In genomic region chr11:120660024-120660565, GRCh38 we compare ENCODE assay signal across 8 cellular contexts.
DNase-seq lines count a peak whose midpoint lies in the region; ATAC-seq and TF ChIP-seq lines count a peak whose summit lies in the region.

No MANE protein-coding gene starts in this region.

- H3K18ac ChIP-seq in neuronal stem cell (ENCODE audit: low read length) = peak overlapping the region; percentile 66

- H2BK5ac ChIP-seq in neuronal stem cell (ENCODE audit: low read length) = no peak overlapping the region

- H2BK120ac ChIP-seq in neuronal stem cell (ENCODE audit: low read depth, low read length) = no peak overlapping the region

- no peak overlapping the region for H3K14ac ChIP-seq in neuronal stem cell (ENCODE audit: low read length)

- H2BK15ac ChIP-seq in neuronal stem cell (ENCODE audit: low read length) = no peak overlapping the region

- no CpG with 5 or more reads among the region's 17 CpGs for WGBS in neuronal stem cell (ENCODE audit: extremely low coverage in 2 of 2, insufficient read length in 2 of 2, insufficient replicate concordance in 1 of 2), 2 donors
- WGBS in sigmoid colon, 2 donors = 32 to 51% methylated on average over 17 of the region's 17 CpGs

- no peaks in the 10 kb centered on the region for H3K36me3 Mint-ChIP-seq in chondrocyte (ENCODE audit: low read depth)

- no peaks in the 10 kb centered on the region for H3K4me1 Mint-ChIP-seq in chondrocyte (ENCODE audit: low read depth)

- no peak for TF ChIP-seq POLR2A in Peyer's patch (IDR thresholded peaks at IDR 0.05)
- TF ChIP-seq POLR2A in sigmoid colon (IDR thresholded peaks at IDR 0.05) = no peak

- peaks cover 37% of the 10 kb centered on the region for H3K27me3 ChIP-seq in A673 (replicated peaks; ENCODE audit: insufficient read depth, low read depth, low read length, poor library complexity)
- H3K27me3 ChIP-seq in Peyer's patch = no peaks in the 10 kb centered on the region
- H3K27me3 ChIP-seq in neuronal stem cell (ENCODE audit: control insufficient read depth in 3 of 3, insufficient read depth in 3 of 3, low read depth in 1 of 3, low read length in 3 of 3) = peaks cover 0 to 2% (median 0%) of the 10 kb centered on the region in 3 experiments
- H3K27me3 ChIP-seq in sigmoid colon = peaks cover 0 to 4% (median 0%) of the 10 kb centered on the region in 3 donors

- peak overlapping the region; percentile 17 for H2BK12ac ChIP-seq in neuronal stem cell (ENCODE audit: low read length)

- H3K36me3 ChIP-seq in A673 (ENCODE audit: insufficient read depth, low read length, poor library complexity, severe bottlenecking) = no peaks in the 10 kb centered on the region
- no peaks in the 10 kb centered on the region for H3K36me3 ChIP-seq in Peyer's patch
- no peaks in the 10 kb centered on the region for H3K36me3 ChIP-seq in neuronal stem cell (replicated peaks in 1 of 2; ENCODE audit: control insufficient read depth in 2 of 2, insufficient read depth in 2 of 2, low read length in 2 of 2)
- H3K36me3 ChIP-seq in sigmoid colon = no peaks in the 10 kb centered on the region

- in situ Hi-C loops in GM13976 (cut with MboI; ENCODE audit: low sequenced_read_pairs, unreplicated experiment) = no loop called here

- no TSS peak for BruUV-seq in A673 (replicated peaks; lab: Mats Ljungman, UMichigan)

- H3K4me1 ChIP-seq in A673 (ENCODE audit: insufficient read depth, low read length, poor library complexity, severe bottlenecking) (no peaks in the 10 kb centered on the region), Peyer's patch (no peaks in the 10 kb centered on the region), neuronal stem cell (ENCODE audit: control insufficient read depth in 2 of 2, insufficient read depth in 1 of 2, low read depth in 1 of 2, low read length in 2 of 2) (peaks cover 0 to 7% of the 10 kb centered on the region in 2 donors), sigmoid colon (no peaks in the 10 kb centered on the region)

- no peak overlapping the region for H3K4me3 ChIP-seq in A673 (ENCODE audit: low read depth, low read length, poor library complexity, severe bottlenecking)
- H3K4me3 ChIP-seq in Peyer's patch = no peak overlapping the region
- no peak overlapping the region for H3K4me3 ChIP-seq in neuronal stem cell (ENCODE audit: low read length in 2 of 2)
- H3K4me3 ChIP-seq in sigmoid colon = no peak overlapping the region

- H3K4me2 ChIP-seq in neuronal stem cell (ENCODE audit: insufficient read depth, low read length, poor library complexity, severe bottlenecking) = no peak overlapping the region

- no peak overlapping the region for H4K91ac ChIP-seq in neuronal stem cell (ENCODE audit: low read depth, low read length, poor library complexity)

- no peaks in the 10 kb centered on the region for H3K9me3 ChIP-seq in A673 (ENCODE audit: low read depth, low read length, poor library complexity, severe bottlenecking)
- no peaks in the 10 kb centered on the region for H3K9me3 ChIP-seq in Peyer's patch
- H3K9me3 ChIP-seq in neuronal stem cell (replicated peaks in 1 of 2; ENCODE audit: control insufficient read depth in 2 of 2, insufficient read depth in 1 of 2, low read depth in 1 of 2, low read length in 2 of 2) = peaks cover 0 to 2% of the 10 kb centered on the region in 2 donors
- H3K9me3 ChIP-seq in sigmoid colon = no peaks in the 10 kb centered on the region

- no peak overlapping the region for H3K4ac ChIP-seq in neuronal stem cell (ENCODE audit: low read length)

- H3K9me3 Mint-ChIP-seq in chondrocyte (ENCODE audit: low read depth) = no peaks in the 10 kb centered on the region

- no peak overlapping the region for H4K8ac ChIP-seq in neuronal stem cell (ENCODE audit: low read depth, low read length)

- no peak overlapping the region for H2AFZ ChIP-seq in neuronal stem cell (ENCODE audit: low read length)

- CTCF ChIA-PET in A673 (lab: Charles Lee) = no interaction called here

- TF ChIP-seq CTCF in A673 (conservative IDR thresholded peaks at IDR 0.05; ENCODE audit: low read depth, low read length) (peak; percentile 64), GM13976 (IDR thresholded peaks at IDR 0.05; ENCODE audit: borderline replicate concordance, control extremely low read depth, extremely low read depth, insufficient read depth, missing control alignments) (peak; percentile 41), Peyer's patch (IDR thresholded peaks at IDR 0.05) (peak in 4 of 6 experiments; percentile 35 to 54 (median 42)), chondrocyte (IDR thresholded peaks at IDR 0.05) (peak; percentile 74), sigmoid colon (IDR thresholded peaks at IDR 0.05) (no peak)

- POLR2A ChIA-PET in A673 (lab: Charles Lee; ENCODE audit: low non-redundant PET) = no interaction called here

- TF ChIP-seq EP300 in sigmoid colon (IDR thresholded peaks at IDR 0.05) = no peak

- no peak overlapping the region for H3K27ac Mint-ChIP-seq in chondrocyte (ENCODE audit: unreplicated experiment)

- no peak overlapping the region for H3K4me3 Mint-ChIP-seq in chondrocyte (ENCODE audit: unreplicated experiment)

- no peak overlapping the region for H3K9ac ChIP-seq in neuronal stem cell (ENCODE audit: low read depth, low read length, poor library complexity)

- intact Hi-C loops in A673 (cut with micrococcal nuclease; ENCODE audit: unreplicated experiment) (no loop called here), sigmoid colon (cut with DNase I) (no loop called here)

- H3K79me1 ChIP-seq in neuronal stem cell (ENCODE audit: low read depth, low read length) = no peaks in the 10 kb centered on the region

- H3K23ac ChIP-seq in neuronal stem cell (ENCODE audit: low read depth, low read length, poor library complexity) = no peak overlapping the region

- H2AK5ac ChIP-seq in neuronal stem cell (ENCODE audit: low read depth, low read length) = no peak overlapping the region

- DNase-seq in A673 (ENCODE audit: low spot score) (peak; percentile 65), GM13976 (ENCODE audit: low spot score) (peak; percentile 75), Peyer's patch (peak in 1 of 3 donors; percentile 57), chondrocyte (ENCODE audit: low spot score) (no peak), neuronal stem cell (ENCODE audit: low spot score) (no peak), sigmoid colon (no peak), Ammon's horn (ENCODE audit: low spot score) (no peak)

- peaks cover 38% of the 10 kb centered on the region for H3K27me3 Mint-ChIP-seq in chondrocyte (ENCODE audit: low read depth)

- no peak for ATAC-seq in HG03175 (IDR thresholded peaks at IDR 0.05; ENCODE audit: unreplicated experiment)

- H3K27ac ChIP-seq in A673 (ENCODE audit: low read depth, low read length, poor library complexity, severe bottlenecking) (no peak overlapping the region), Peyer's patch (no peak overlapping the region), neuronal stem cell (replicated peaks; ENCODE audit: low read length) (no peak overlapping the region), sigmoid colon (no peak overlapping the region)

Comparison
In these comparisons a context has a peak if more than half of its experiments do, and no peak if none do; other contexts are left out.
1. DNase-seq: peak in A673 (single experiment) and GM13976 (single experiment); none in chondrocyte (single experiment), neuronal stem cell (single experiment), sigmoid colon (single experiment) and Ammon's horn (single experiment).
2. CTCF ChIP-seq: peak in A673 (single experiment), GM13976 (single experiment), Peyer's patch (4 of 6) and chondrocyte (single experiment); none in sigmoid colon (0 of 4).